In the genomic region with DNA sequence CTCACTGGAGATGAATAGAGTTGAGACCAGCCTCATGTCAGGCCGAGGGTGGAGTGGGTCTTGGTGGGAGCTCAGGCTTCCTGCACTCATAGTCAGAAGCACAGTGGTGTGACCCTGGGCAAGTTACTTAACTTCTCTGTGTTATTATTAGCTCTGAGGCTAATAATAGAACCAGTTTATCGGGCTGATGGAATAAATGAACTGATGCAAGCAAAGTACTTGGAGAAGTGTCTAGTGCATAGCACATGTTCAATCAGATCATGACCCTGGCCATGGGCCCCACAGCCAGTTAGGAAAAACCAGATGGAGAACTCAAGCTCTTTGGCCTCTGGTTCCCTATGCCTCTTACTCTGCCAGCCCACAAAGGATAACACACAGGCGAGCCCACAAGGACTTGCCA, we compare ENCODE assay signal across 18 cellular contexts. TPM values are rescaled to one million over a fixed set of nuclear protein-coding genes. Genes with fewer than 3 reads are reported as not detected.
A peak's percentile ranks its signal among the peaks of the same experiment; 100 is the strongest.
DNase-seq lines count a peak whose midpoint lies in the region; ATAC-seq and TF ChIP-seq lines count a peak whose summit lies in the region.
"Had no signal": no experiment of that assay in that cellular context is flagged by ENCODE, and none has a peak within 500 bp of the region (broad histone marks: within the 10 kb centered on the region; RNA-seq: fewer than 3 reads in every experiment).

No MANE protein-coding gene starts in this region.

- H3K4me1 ChIP-seq in gastroesophageal sphincter (peaks cover 0 to 37% (median 5%) of the 10 kb centered on the region in 3 donors), lower lobe of right lung (peaks cover 13% of the 10 kb centered on the region), tibial nerve (peaks cover 0 to 46% (median 2%) of the 10 kb centered on the region in 4 donors), Caco-2 (no peaks in the 10 kb centered on the region)
- H3K4me1 ChIP-seq: BE2C had no signal

- H3K4me3 ChIP-seq in choroid plexus epithelial cell (ENCODE audit: low read depth, low read length), result no peak overlapping the region
- no peak overlapping the region for H3K4me3 ChIP-seq in gastroesophageal sphincter
- no peak overlapping the region for H3K4me3 ChIP-seq in lower lobe of right lung
- no peak overlapping the region for H3K4me3 ChIP-seq in tibial nerve
- H3K4me3 ChIP-seq in Caco-2 (ENCODE audit: low read depth, low read length), result no peak overlapping the region

- CTCF ChIA-PET in Caco-2 (lab: Charles Lee), result interaction anchor here (1.0 to 1.3 kb wide), 2 partner anchors 9 to 380 kb away, joined by 3 to 4 read pairs; no protein-coding TSS in a partner anchor

- no peaks in the 10 kb centered on the region for H3K36me3 Mint-ChIP-seq in Caco-2 (ENCODE audit: insufficient read depth, unreplicated experiment)
- H3K36me3 Mint-ChIP-seq: CD8-positive, alpha-beta memory T cell had no signal

- POLR2A ChIA-PET in Caco-2 (lab: Charles Lee), result no interaction called here

- ATAC-seq in gastroesophageal sphincter (peak; percentile 65), lower lobe of right lung (peak; percentile 38 to 40), GM18868 (IDR thresholded peaks at IDR 0.05; ENCODE audit: unreplicated experiment) (no peak)

- no peaks in the 10 kb centered on the region for H3K9me3 Mint-ChIP-seq in Caco-2 (ENCODE audit: unreplicated experiment)
- H3K9me3 Mint-ChIP-seq: CD8-positive, alpha-beta memory T cell had no signal

- no peak for TF ChIP-seq CTCF in choroid plexus epithelial cell (conservative IDR thresholded peaks at IDR 0.05; ENCODE audit: low read depth, low read length)
- TF ChIP-seq CTCF in gastroesophageal sphincter (IDR thresholded peaks at IDR 0.05), result no peak
- no peak for TF ChIP-seq CTCF in lower lobe of right lung (IDR thresholded peaks at IDR 0.05)
- TF ChIP-seq CTCF in tibial nerve (IDR thresholded peaks at IDR 0.05), result no peak
- TF ChIP-seq CTCF in Caco-2 (IDR thresholded peaks at IDR 0.05; ENCODE audit: insufficient read depth in 1 of 2, low read depth in 1 of 2, low read length in 1 of 2, severe bottlenecking in 1 of 2, unreplicated experiment in 1 of 2), result no peak

- TF ChIP-seq EP300 in gastroesophageal sphincter (IDR thresholded peaks at IDR 0.05) (no peak), tibial nerve (IDR thresholded peaks at IDR 0.05) (no peak)

- H3K9me3 ChIP-seq in gastroesophageal sphincter, result no peaks in the 10 kb centered on the region
- no peaks in the 10 kb centered on the region for H3K9me3 ChIP-seq in lower lobe of right lung
- H3K9me3 ChIP-seq in tibial nerve, result no peaks in the 10 kb centered on the region
- H3K9me3 ChIP-seq in Caco-2, result no peaks in the 10 kb centered on the region
- H3K9me3 ChIP-seq: BE2C had no signal

- H3K27ac Mint-ChIP-seq in Caco-2 (ENCODE audit: unreplicated experiment), result no peak overlapping the region
- H3K27ac Mint-ChIP-seq: CD8-positive, alpha-beta memory T cell had no signal

- H3K27me3 ChIP-seq in gastroesophageal sphincter (no peaks in the 10 kb centered on the region), lower lobe of right lung (ENCODE audit: low read depth) (no peaks in the 10 kb centered on the region), tibial nerve (no peaks in the 10 kb centered on the region), Caco-2 (replicated peaks; ENCODE audit: control insufficient read depth, insufficient read depth, low read length) (no peaks in the 10 kb centered on the region)
- H3K27me3 ChIP-seq: BE2C had no signal

- H3K4me3 Mint-ChIP-seq in Caco-2 (ENCODE audit: unreplicated experiment), result no peak overlapping the region
- H3K4me3 Mint-ChIP-seq: CD8-positive, alpha-beta memory T cell had no signal

- H3K27ac ChIP-seq in gastroesophageal sphincter (peak overlapping the region in 3 of 4 donors; percentile 44 to 58 (median 55)), lower lobe of right lung (no peak overlapping the region), tibial nerve (peak overlapping the region in 3 of 4 donors; percentile 37 to 77 (median 70))

- 40% methylated on average over 2 of the region's 3 CpGs; no CpG with 5 or more reads in 1 of the 2 donors for WGBS in gastroesophageal sphincter (ENCODE audit: low coverage in 1 of 2), 2 donors
- 48 to 68% methylated on average over 3 of the region's 3 CpGs for WGBS in tibial nerve, 2 donors

- H3K4me1 Mint-ChIP-seq in Caco-2 (ENCODE audit: low read depth, unreplicated experiment), result no peaks in the 10 kb centered on the region
- H3K4me1 Mint-ChIP-seq: CD8-positive, alpha-beta memory T cell had no signal

- TF ChIP-seq POLR2A in gastroesophageal sphincter (IDR thresholded peaks at IDR 0.05) (no peak), tibial nerve (IDR thresholded peaks at IDR 0.05) (no peak)

- DNase-seq in choroid plexus epithelial cell (ENCODE audit: low read depth), result peak; percentile 58
- no peak for DNase-seq in lower lobe of right lung
- peak in 1 of 2 donors; percentile 45 for DNase-seq in tibial nerve (ENCODE audit: low spot score in 2 of 2)
- no peak for DNase-seq in Caco-2
- DNase-seq in C1 segment of cervical spinal cord (lab: John Stamatoyannopoulos, UW), result no peak
- DNase-seq: BE2C; CD8-positive, alpha-beta memory T cell; DMS 273 treated with DMSO at 0.1 percent for 48 hours; H7; KG1; NCI-H1048; NCI-H146; NCI-H2227 treated with DMSO at 0.1 percent for 48 hours; NCI-H526 treated with DMSO at 0.1 percent for 48 hours; NK-92 treated with Interleukin-12 subunit alpha and Interleukin-12 subunit beta, amount 100 ng/mL, for 24 hours; OCI-M1 had no signal

- intact Hi-C loops in lower lobe of right lung (cut with DNase I), result no loop called here
- intact Hi-C loops in Caco-2 (cut with micrococcal nuclease; ENCODE audit: unreplicated experiment), result no loop called here

- H3K27me3 Mint-ChIP-seq in Caco-2 (ENCODE audit: insufficient read depth, unreplicated experiment), result no peaks in the 10 kb centered on the region

- no peaks in the 10 kb centered on the region for H3K36me3 ChIP-seq in gastroesophageal sphincter
- no peaks in the 10 kb centered on the region for H3K36me3 ChIP-seq in lower lobe of right lung
- H3K36me3 ChIP-seq in tibial nerve, result no peaks in the 10 kb centered on the region
- H3K36me3 ChIP-seq in Caco-2 (ENCODE audit: control insufficient read depth, insufficient read depth, low read length), result no peaks in the 10 kb centered on the region
- H3K36me3 ChIP-seq: BE2C had no signal

- no TSS peak for BruUV-seq in Caco-2 (replicated peaks; lab: Mats Ljungman, UMichigan)

RNA-seq across cellular contexts. Expression of a gene that starts 45.3 kb away (rescaled TPM):
- total RNA-seq in gastroesophageal sphincter (10 to 100 TPM; 32.5 to 52.6 (median 42.6) TPM), lower lobe of right lung (61.6 TPM), tibial nerve (10 to 100 TPM; 33.1 to 97.5 (median 42.8) TPM), Caco-2 (2022) (0.11 TPM in 1 of 2 replicates, not detected in the other)
- total RNA-seq: CD8-positive, alpha-beta memory T cell had no signal

Comparison
In these comparisons a context has a peak if more than half of its experiments do, and no peak if none do; other contexts are left out.
1. RNA of a gene that starts 45.3 kb away (total RNA-seq): 61.6 TPM in lower lobe of right lung (single experiment), 33.1 to 97.5 TPM in tibial nerve and 32.5 to 52.6 TPM in gastroesophageal sphincter; 0.11 TPM in Caco-2; every median in the first group is over 10 times any median in the second.